27 cellular contexts compared by ENCODE assay signal in the genomic region with DNA sequence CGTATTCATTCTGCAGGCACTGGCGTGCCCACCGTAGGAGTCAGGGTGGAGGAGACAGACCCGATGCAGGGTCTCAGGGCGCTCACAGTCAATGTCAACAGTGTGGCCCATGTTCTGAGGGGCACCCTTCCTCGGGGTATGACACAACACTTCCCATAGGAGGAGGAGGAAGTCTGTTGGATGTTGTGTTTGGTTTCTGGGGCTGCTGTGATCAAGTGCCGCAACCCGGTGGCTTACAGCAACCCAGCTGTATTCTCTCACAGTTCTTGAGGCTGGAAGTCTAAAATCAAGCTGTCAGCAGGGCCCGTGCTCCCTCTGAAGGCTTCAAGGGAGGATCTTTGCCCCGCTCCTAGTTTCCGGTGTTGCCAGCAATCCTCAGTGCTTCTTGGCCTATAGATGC. TPM values are rescaled to one million over a fixed set of nuclear protein-coding genes. Genes with fewer than 3 reads are reported as not detected.
DNase-seq lines count a peak whose midpoint lies in the region; ATAC-seq, FAIRE-seq and TF ChIP-seq lines count a peak whose summit lies in the region.
"Had no signal": no experiment of that assay in that cellular context is flagged by ENCODE, and none has a peak within 500 bp of the region (broad histone marks: within the 10 kb centered on the region; RNA-seq: fewer than 3 reads in every experiment).

No MANE protein-coding gene starts in this region.

- H4K8ac ChIP-seq in H1 (ENCODE audit: extremely low read depth, insufficient read depth, low read length) = no peak overlapping the region

- intact Hi-C loops in cardiac septum (cut with DNase I) = no loop called here
- intact Hi-C loops in Right ventricle myocardium superior (cut with DNase I) = no loop called here

- H3K4me2 ChIP-seq in H1 (ENCODE audit: insufficient read depth in 1 of 2, low read depth in 2 of 2, low read length in 2 of 2) = no peak overlapping the region
- H3K4me2 ChIP-seq: GM23338 had no signal

- H3K4me1 ChIP-seq in H1 (replicated peaks in 1 of 4; ENCODE audit: control insufficient read depth in 3 of 4, insufficient read depth in 4 of 4, low read length in 3 of 4) = peaks cover 0 to 10% (median 3%) of the 10 kb centered on the region in 4 experiments; a peak in 3 of 7 replicates

- H4K20me1 ChIP-seq in H1 (replicated peaks in 1 of 2; ENCODE audit: control insufficient read depth in 1 of 2, insufficient read depth in 2 of 2, low read length in 2 of 2) = no peaks in the 10 kb centered on the region
- H4K20me1 ChIP-seq: BLaER1 treated with 17β-estradiol and CSF1 and Interleukin-3, amounts not matched to agents 10 nM and 100 nM had no signal

- POLR2A ChIA-PET in H1 (lab: Charles Lee; ENCODE audit: partially characterized antibody) = interaction anchor here (31.3 to 38.5 kb wide), 2 partner anchors 4 to 15 kb away, joined by 985 read pairs; partner anchors contain the start of genes GMCL2 and HNRNPAB

- no peak overlapping the region for H3K4ac ChIP-seq in H1 (replicated peaks; ENCODE audit: insufficient read length, low read depth, low read length)

- ATAC-seq in Right ventricle myocardium superior (ENCODE audit: poor library complexity) = no peak
- no peak for ATAC-seq in HG03378 (IDR thresholded peaks at IDR 0.05; ENCODE audit: unreplicated experiment)
- ATAC-seq: GM23338, HCT116, Right ventricle myocardium inferior had no signal

- H4K91ac ChIP-seq in H1 (replicated peaks; ENCODE audit: insufficient read length, low read length) = no peak overlapping the region

- no peak overlapping the region for H4K5ac ChIP-seq in H1 (ENCODE audit: insufficient read length, low read depth, low read length)

- 0 out of 2 replicates have a peak, but pooled peaks cover under 1% of the 10 kb centered on the region for H3K23me2 ChIP-seq in H1 (ENCODE audit: low read depth, low read length)

- H3K79me2 ChIP-seq in H1 (ENCODE audit: control insufficient read depth in 1 of 2, insufficient read depth in 2 of 2, low read length in 2 of 2) = no peaks in the 10 kb centered on the region

- H3K36me3 ChIP-seq in H1 (ENCODE audit: control insufficient read depth in 2 of 4, insufficient read depth in 4 of 4, low read length in 3 of 4) = no peaks in the 10 kb centered on the region
- H3K36me3 ChIP-seq: BLaER1 treated with 17β-estradiol and CSF1 and Interleukin-3, amounts not matched to agents 10 nM and 100 nM; MG63 had no signal

- no peaks in the 10 kb centered on the region for H3K79me1 ChIP-seq in H1 (ENCODE audit: low read depth, low read length)

- no peak for TF ChIP-seq POLR2A in H1 (IDR thresholded peaks at IDR 0.05; ENCODE audit: control extremely low read depth in 1 of 2, low read depth in 2 of 2, low read length in 2 of 2)

- no peak for TF ChIP-seq CTCF in H1 (IDR thresholded peaks at IDR 0.05; ENCODE audit: control extremely low read depth in 1 of 3, insufficient read depth in 1 of 3, low read depth in 1 of 3, low read length in 3 of 3)

- no peak overlapping the region for H3K18ac ChIP-seq in H1 (ENCODE audit: extremely low read depth, low read length)

- H3K4me3 ChIP-seq in H1 (ENCODE audit: extremely low read depth in 1 of 4, insufficient read depth in 2 of 4, low read depth in 3 of 4, low read length in 4 of 4) = no peak overlapping the region
- H3K4me3 ChIP-seq: BLaER1 treated with 17β-estradiol and CSF1 and Interleukin-3, amounts not matched to agents 10 nM and 100 nM; GM23338; MG63 had no signal

- FAIRE-seq in H1 (lab: Jason Lieb, UNC) = no peak
- FAIRE-seq: GM12891, RCC 7860 had no signal

- H2AFZ ChIP-seq in H1 (ENCODE audit: low read length) = no peak overlapping the region
- H2AFZ ChIP-seq: GM23338 had no signal

- no peak overlapping the region for H3K23ac ChIP-seq in H1 (ENCODE audit: insufficient read length)

- WGBS in H1 (ENCODE audit: extremely low coverage in 1 of 2, insufficient coverage in 1 of 2, insufficient read length in 1 of 2, insufficient replicate concordance in 2 of 2, low coverage in 1 of 2, low lambda C conversion rate in 2 of 2, missing lambda C conversion rate in 1 of 2), 2 experiments = 87% methylated on average over 10 of the region's 11 CpGs; no CpG with 5 or more reads in 1 of the 2 experiments

- no peak overlapping the region for H2AK5ac ChIP-seq in H1 (ENCODE audit: low read depth, low read length)

- H3K14ac ChIP-seq in H1 (ENCODE audit: insufficient read length) = no peak overlapping the region

- no peak for TF ChIP-seq EP300 in H1 (IDR thresholded peaks at IDR 0.05; ENCODE audit: borderline replicate concordance in 1 of 2, low read depth in 2 of 2, low read length in 2 of 2)

- no peak overlapping the region for H2BK5ac ChIP-seq in H1 (ENCODE audit: low read depth, low read length)

- no peak overlapping the region for H2BK20ac ChIP-seq in H1 (ENCODE audit: low read length)

- no peaks in the 10 kb centered on the region for H3K9me3 ChIP-seq in H1 (ENCODE audit: insufficient read depth in 2 of 2, low read depth in 1 of 2, low read length in 1 of 2)
- H3K9me3 ChIP-seq: BLaER1 treated with 17β-estradiol and CSF1 and Interleukin-3, amounts not matched to agents 10 nM and 100 nM; MG63 had no signal

- peak; percentile 47 for DNase-seq in NCI-H82 (lab: John Stamatoyannopoulos, UW)
- DNase-seq in NCI-H82 treated with DMSO at 0.1 percent for 48 hours (lab: John Stamatoyannopoulos, UW; ENCODE audit: unreplicated experiment) = no peak
- DNase-seq in cardiac septum (ENCODE audit: low spot score) = peak; percentile 51
- DNase-seq in Right ventricle myocardium superior = no peak
- no peak for DNase-seq in H1 (ENCODE audit: low read depth in 1 of 2, low spot score in 2 of 2)
- DNase-seq in ecto neural progenitor cell (ENCODE audit: low spot score) = no peak
- no peak for DNase-seq in HK-2 (ENCODE audit: unreplicated experiment)
- DNase-seq: 8988T; CD4-positive, alpha-beta memory T cell; DND-41; MG63; NCI-H1092 treated with DMSO at 0.1 percent for 48 hours; NCI-H146; NCI-H2029; NCI-H2227 treated with DMSO at 0.1 percent for 48 hours; NCI-H510A; NK-92 treated with Interleukin-12 subunit alpha and Interleukin-12 subunit beta, amount 100 ng/mL, for 24 hours had no signal

- H3K9ac ChIP-seq in H1 (replicated peaks in 1 of 4; ENCODE audit: extremely low read depth in 1 of 4, low read depth in 3 of 4, low read length in 3 of 4) = no peak overlapping the region
- H3K9ac ChIP-seq: BLaER1 treated with 17β-estradiol and CSF1 and Interleukin-3, amounts not matched to agents 10 nM and 100 nM had no signal

- H2BK120ac ChIP-seq in H1 (replicated peaks; ENCODE audit: low read depth, low read length) = no peak overlapping the region

- no peak overlapping the region for H3K56ac ChIP-seq in H1 (replicated peaks; ENCODE audit: insufficient read length, low read depth, low read length)

- TF ChIP-seq RAD21 in H1 (IDR thresholded peaks at IDR 0.05 in 1 of 2, conservative IDR thresholded peaks at IDR 0.05 in 1 of 2; ENCODE audit: low read depth in 2 of 2, low read length in 2 of 2) = no peak

- H2BK15ac ChIP-seq in H1 (ENCODE audit: low read length) = peak overlapping the region; percentile 16; the same call in 1 of the 2 replicates

- H3K27ac ChIP-seq in H1 (ENCODE audit: low read depth, low read length) = no peak overlapping the region
- H3K27ac ChIP-seq: BLaER1 treated with 17β-estradiol and CSF1 and Interleukin-3, amounts not matched to agents 10 nM and 100 nM had no signal

- H2BK12ac ChIP-seq in H1 (ENCODE audit: low read depth, low read length) = no peak overlapping the region

- no peaks in the 10 kb centered on the region; a peak in 1 of 7 replicates for H3K27me3 ChIP-seq in H1 (replicated peaks in 1 of 4; ENCODE audit: control insufficient read depth in 3 of 4, extremely low read depth in 1 of 4, insufficient read depth in 3 of 4, low read length in 3 of 4)
- H3K27me3 ChIP-seq: BLaER1 treated with 17β-estradiol and CSF1 and Interleukin-3, amounts not matched to agents 10 nM and 100 nM had no signal

- CTCF ChIA-PET in H1 (lab: Charles Lee; ENCODE audit: partially characterized antibody) = interaction anchor here (0.9 to 3.7 kb wide), 2 partner anchors 9 to 16 kb away, joined by 3 to 54 read pairs; no protein-coding TSS in a partner anchor

RNA-seq across cellular contexts. Expression of gene HNRNPAB, which starts 5.6 kb away (rescaled TPM):
- total RNA-seq in cardiac septum (105 TPM), Right ventricle myocardium superior (83.4 TPM)
- 556 and 563 TPM in 2 replicates for total RNA-seq in H1 (2021; fragmentation: NEBNext Ultra II Directional; extraction: Animal tissue kit (Norgen Biotek cat#: 25700))
- 350 and 373 TPM in 2 replicates for polyA plus RNA-seq in H1 (2011; rRNA removed)
- polyA plus RNA-seq in H1 (2011; cell fraction: cytosol; rRNA removed) = 393 TPM
- polyA plus RNA-seq in H1 (2011; cell fraction: nucleus; rRNA removed) = 141 TPM
- polyA plus RNA-seq in H1 (2012, experiment 1 of 2) = 386 to 417 TPM (median 389 TPM) in 4 replicates
- polyA plus RNA-seq in H1 (2012, experiment 2 of 2) = 229 TPM
- 302 TPM for polyA plus RNA-seq in H1 (2013, experiment 1 of 2)
- polyA plus RNA-seq in H1 (2013, experiment 2 of 2) = 299 TPM
- 74.5 and 90.5 TPM in 2 replicates for polyA minus RNA-seq in H1 (2011; rRNA and poly(A)+ RNA removed)
- polyA minus RNA-seq in H1 (2011; cell fraction: cytosol; rRNA and poly(A)+ RNA removed) = 107 TPM
- polyA minus RNA-seq in H1 (2011; cell fraction: nucleus; rRNA and poly(A)+ RNA removed) = 87.5 TPM

RNA-seq across cellular contexts. Expression of gene GMCL2, which starts 11.5 kb away (rescaled TPM):
- total RNA-seq in cardiac septum = not detected
- not detected for total RNA-seq in Right ventricle myocardium superior
- total RNA-seq in H1 (2021; fragmentation: NEBNext Ultra II Directional; extraction: Animal tissue kit (Norgen Biotek cat#: 25700)) = 0.13 TPM in 1 of 2 replicates, not detected in the other
- not detected in 2 replicates for polyA plus RNA-seq in H1 (2011; rRNA removed)
- not detected for polyA plus RNA-seq in H1 (2011; cell fraction: cytosol; rRNA removed)
- polyA plus RNA-seq in H1 (2011; cell fraction: nucleus; rRNA removed) = 0.06 TPM
- not detected in 4 replicates for polyA plus RNA-seq in H1 (2012, experiment 1 of 2)
- polyA plus RNA-seq in H1 (2012, experiment 2 of 2) = not detected
- not detected for polyA plus RNA-seq in H1 (2013, experiment 1 of 2)
- polyA plus RNA-seq in H1 (2013, experiment 2 of 2) = not detected
- polyA minus RNA-seq in H1 (2011; rRNA and poly(A)+ RNA removed) = not detected in 2 replicates
- not detected for polyA minus RNA-seq in H1 (2011; cell fraction: cytosol; rRNA and poly(A)+ RNA removed)
- not detected for polyA minus RNA-seq in H1 (2011; cell fraction: nucleus; rRNA and poly(A)+ RNA removed)
- total RNA-seq: CD4-positive, alpha-beta memory T cell; LHCN-M2; OCI-LY7; Right ventricle myocardium inferior; SK-MEL-5 had no signal
- polyA plus RNA-seq: CD4-positive, alpha-beta memory T cell; GM23338 had no signal

RNA-seq across cellular contexts. Expression of gene PHYKPL, which starts 33.9 kb away (rescaled TPM):
- total RNA-seq in cardiac septum (55.3 TPM), Right ventricle myocardium superior (34.4 TPM)
- total RNA-seq in H1 (2021; fragmentation: NEBNext Ultra II Directional; extraction: Animal tissue kit (Norgen Biotek cat#: 25700)) = 29.5 and 32.1 TPM in 2 replicates
- 25.1 and 33.4 TPM in 2 replicates for polyA plus RNA-seq in H1 (2011; rRNA removed)
- polyA plus RNA-seq in H1 (2011; cell fraction: cytosol; rRNA removed) = 35.7 TPM
- polyA plus RNA-seq in H1 (2011; cell fraction: nucleus; rRNA removed) = 106 TPM
- 22.0 to 26.7 TPM (median 22.5 TPM) in 4 replicates for polyA plus RNA-seq in H1 (2012, experiment 1 of 2)
- polyA plus RNA-seq in H1 (2012, experiment 2 of 2) = 9.1 TPM
- 10.9 TPM for polyA plus RNA-seq in H1 (2013, experiment 1 of 2)
- 7.7 TPM for polyA plus RNA-seq in H1 (2013, experiment 2 of 2)
- 44.1 and 62.2 TPM in 2 replicates for polyA minus RNA-seq in H1 (2011; rRNA and poly(A)+ RNA removed)
- polyA minus RNA-seq in H1 (2011; cell fraction: cytosol; rRNA and poly(A)+ RNA removed) = 25.1 TPM
- polyA minus RNA-seq in H1 (2011; cell fraction: nucleus; rRNA and poly(A)+ RNA removed) = 91.2 TPM

RNA-seq across cellular contexts. Expression of gene NHP2, which starts 45.0 kb away (rescaled TPM):
- total RNA-seq in cardiac septum (77.2 TPM), Right ventricle myocardium superior (75.7 TPM)
- 263 and 281 TPM in 2 replicates for total RNA-seq in H1 (2021; fragmentation: NEBNext Ultra II Directional; extraction: Animal tissue kit (Norgen Biotek cat#: 25700))
- polyA plus RNA-seq in H1 (2011; rRNA removed) = 241 and 344 TPM in 2 replicates
- polyA plus RNA-seq in H1 (2011; cell fraction: cytosol; rRNA removed) = 302 TPM
- 166 TPM for polyA plus RNA-seq in H1 (2011; cell fraction: nucleus; rRNA removed)
- 273 to 334 TPM (median 320 TPM) in 4 replicates for polyA plus RNA-seq in H1 (2012, experiment 1 of 2)
- polyA plus RNA-seq in H1 (2012, experiment 2 of 2) = 440 TPM
- 244 TPM for polyA plus RNA-seq in H1 (2013, experiment 1 of 2)
- polyA plus RNA-seq in H1 (2013, experiment 2 of 2) = 251 TPM
- polyA minus RNA-seq in H1 (2011; rRNA and poly(A)+ RNA removed) = 58.6 and 61.0 TPM in 2 replicates
- 117 TPM for polyA minus RNA-seq in H1 (2011; cell fraction: cytosol; rRNA and poly(A)+ RNA removed)
- polyA minus RNA-seq in H1 (2011; cell fraction: nucleus; rRNA and poly(A)+ RNA removed) = 80.9 TPM

Comparison
In these comparisons a context has a peak if more than half of its experiments do, and no peak if none do; other contexts are left out.
1. DNase-seq: peak in NCI-H82 (single experiment) and cardiac septum (single experiment); none in NCI-H82 treated with DMSO at 0.1 percent for 48 hours (single experiment), Right ventricle myocardium superior (single experiment), H1 (0 of 2), ecto neural progenitor cell (single experiment) and HK-2 (single experiment).